10 cellular contexts compared by ENCODE assay signal in genomic region chr22:17945851-17946690, GRCh38.
DNase-seq lines count a peak whose midpoint lies in the region; ATAC-seq and TF ChIP-seq lines count a peak whose summit lies in the region.
"Had no signal": no experiment of that assay in that cellular context is flagged by ENCODE, and none has a peak within 500 bp of the region (broad histone marks: within the 10 kb centered on the region; RNA-seq: fewer than 3 reads in every experiment).

No MANE protein-coding gene starts in this region.

- no peaks in the 10 kb centered on the region for H3K27me3 ChIP-seq in neural cell (ENCODE audit: insufficient read depth, low read depth, low read length)

- no peaks in the 10 kb centered on the region for H3K36me3 Mint-ChIP-seq in IgD-negative memory B cell
- H3K36me3 Mint-ChIP-seq in brain: peaks cover 5% of the 10 kb centered on the region

- H3K4me3 ChIP-seq in neural cell (ENCODE audit: low read length): peak overlapping the region; percentile 27

- H3K9me2 ChIP-seq in neural cell (ENCODE audit: insufficient read depth, low read length): no peaks in the 10 kb centered on the region

- H3K79me2 ChIP-seq in neural cell (replicated peaks; ENCODE audit: insufficient read depth, low read length): peaks cover 8% of the 10 kb centered on the region

- H3K9ac ChIP-seq in neural cell (ENCODE audit: low read length): peak overlapping the region; percentile 34

- no peak for TF ChIP-seq RAD21 in neural cell (conservative IDR thresholded peaks at IDR 0.05)

- H3K9me3 ChIP-seq in neural cell (ENCODE audit: low read length): no peaks in the 10 kb centered on the region

- TF ChIP-seq CTCF in brain (conservative IDR thresholded peaks at IDR 0.05) (no peak), neural cell (IDR thresholded peaks at IDR 0.05; ENCODE audit: poor library complexity, severe bottlenecking) (peak; percentile 41)

- ATAC-seq in stimulated activated naive CD8-positive, alpha-beta T cell treated with anti-CD3 and anti-CD28 coated beads, Interleukin-15, Interleukin-2, amounts not matched to agents 100 U/mL and 50 U/mL, for 24 hours: no peak
- ATAC-seq in activated CD4-positive, CD25-positive, alpha-beta regulatory T cell treated with anti-CD3 and anti-CD28 coated beads, Interleukin-2, amount 50 U/mL, for 24 hours: no peak

- peaks cover 69 to 79% (median 70%) of the 10 kb centered on the region in 3 donors for H3K4me1 Mint-ChIP-seq in IgD-negative memory B cell
- H3K4me1 Mint-ChIP-seq in brain: peaks cover 91% of the 10 kb centered on the region

- no peaks in the 10 kb centered on the region for H3F3A ChIP-seq in neural cell (ENCODE audit: insufficient read depth, low read length, poor library complexity, severe bottlenecking)

- peaks cover 0 to 2% (median 0%) of the 10 kb centered on the region in 3 donors for H3K9me3 Mint-ChIP-seq in IgD-negative memory B cell
- H3K9me3 Mint-ChIP-seq in brain: no peaks in the 10 kb centered on the region

- H3K27ac Mint-ChIP-seq in IgD-negative memory B cell (peak overlapping the region; percentile 39 to 86 (median 67)), brain (peak overlapping the region; percentile 87 to 97 (median 91))

- H3K4me3 Mint-ChIP-seq in IgD-negative memory B cell (peak overlapping the region in 3 of 4 donors; percentile 32 to 84 (median 58)), brain (peak overlapping the region in 2 of 5 experiments; percentile 42 to 66)

- TF ChIP-seq EP300 in neural cell (conservative IDR thresholded peaks at IDR 0.05; ENCODE audit: poor library complexity, severe bottlenecking): no peak

- H2AFZ ChIP-seq in neural cell (ENCODE audit: low read depth, low read length): no peak overlapping the region

- peak; percentile 45 for DNase-seq in DMS153 (lab: John Stamatoyannopoulos, UW)
- DNase-seq in NCI-H187 treated with DMSO at 0.1 percent for 48 hours (lab: John Stamatoyannopoulos, UW): no peak
- DNase-seq in stimulated activated naive CD8-positive, alpha-beta T cell treated with anti-CD3 and anti-CD28 coated beads, Interleukin-15, Interleukin-2, amounts not matched to agents 100 U/mL and 50 U/mL, for 24 hours: no peak
- no peak for DNase-seq in dermis blood vessel endothelial cell
- DNase-seq: activated CD4-positive, CD25-positive, alpha-beta regulatory T cell; activated gamma-delta T cell had no signal

- no peaks in the 10 kb centered on the region for H4K20me1 ChIP-seq in neural cell (ENCODE audit: insufficient read depth)

- no peak overlapping the region for H3K4me2 ChIP-seq in neural cell (ENCODE audit: low read length)

- H3K27ac ChIP-seq in neural cell (ENCODE audit: low read length): peak overlapping the region; percentile 42

- no peaks in the 10 kb centered on the region for H3K36me3 ChIP-seq in neural cell (ENCODE audit: insufficient read depth, low read length)

- H3K27me3 Mint-ChIP-seq in IgD-negative memory B cell (no peaks in the 10 kb centered on the region), brain (no peaks in the 10 kb centered on the region)

TF ChIP-seq in neural cell, 6 proteins besides CTCF, POLR2A, EP300 and RAD21:
- TF ChIP-seq SMC3 (conservative IDR thresholded peaks at IDR 0.05; ENCODE audit: poor library complexity) (no peak), REST (IDR thresholded peaks at IDR 0.05; ENCODE audit: borderline replicate concordance) (no peak), MXI1 (conservative IDR thresholded peaks at IDR 0.05; ENCODE audit: poor library complexity, severe bottlenecking) (peak; percentile 31)
